8 cellular contexts compared by ENCODE assay signal in genomic region chr19:41863209-41863931, GRCh38. TPM values are rescaled to one million over a fixed set of nuclear protein-coding genes. Genes with fewer than 3 reads are reported as not detected.
DNase-seq lines count a peak whose midpoint lies in the region; FAIRE-seq and TF ChIP-seq lines count a peak whose summit lies in the region.
"Had no signal": no experiment of that assay in that cellular context is flagged by ENCODE, and none has a peak within 500 bp of the region (broad histone marks: within the 10 kb centered on the region; RNA-seq: fewer than 3 reads in every experiment).

No MANE protein-coding gene starts in this region.

- dilution Hi-C loops in endothelial cell of umbilical vein (cut with MboI; ENCODE audit: extremely low pct_ligation_motif_present, low sequenced_read_pairs) = no loop called here

- intact Hi-C loops in endothelial cell of umbilical vein (cut with micrococcal nuclease) = no loop called here
- intact Hi-C loops in esophagus squamous epithelium (cut with DNase I) = no loop called here

- no peaks in the 10 kb centered on the region for H3K27me3 Mint-ChIP-seq in CD8-positive, alpha-beta memory T cell

- H3K9me1 ChIP-seq in endothelial cell of umbilical vein (replicated peaks; ENCODE audit: control insufficient read depth, extremely low read depth, insufficient read depth, low read length) = no peaks in the 10 kb centered on the region

- TF ChIP-seq CTCF in NB4 (IDR thresholded peaks at IDR 0.05; ENCODE audit: low read depth, low read length) (no peak), endothelial cell of umbilical vein (IDR thresholded peaks at IDR 0.05; ENCODE audit: extremely low read depth in 1 of 2, insufficient read depth in 1 of 2, low read depth in 1 of 2, low read length in 2 of 2) (no peak), esophagus squamous epithelium (IDR thresholded peaks at IDR 0.05) (no peak)

- H3K27me3 ChIP-seq in CD8-positive, alpha-beta memory T cell (ENCODE audit: insufficient read depth, low read length, poor library complexity, severe bottlenecking) = no peaks in the 10 kb centered on the region
- H3K27me3 ChIP-seq in endothelial cell of umbilical vein (ENCODE audit: control insufficient read depth in 2 of 2, insufficient read depth in 2 of 2, low read length in 2 of 2) (no peaks in the 10 kb centered on the region), esophagus squamous epithelium (no peaks in the 10 kb centered on the region)

- H2AFZ ChIP-seq in endothelial cell of umbilical vein (ENCODE audit: low read depth, low read length) = no peak overlapping the region

- peak overlapping the region; percentile 29 to 89 (median 74) for H3K27ac Mint-ChIP-seq in CD8-positive, alpha-beta memory T cell

- POLR2A ChIA-PET in CD8-positive, alpha-beta memory T cell (lab: Charles Lee) = interaction anchor here (0.6 to 1.3 kb wide), 7 partner anchors 8 to 1293 kb away, joined by 3 to 7 read pairs (median 4); no protein-coding TSS in a partner anchor
- POLR2A ChIA-PET in endothelial cell of umbilical vein (lab: Charles Lee) = interaction anchor here (1.0 kb wide), 1 partner anchor 10 kb away, joined by 4 read pairs; no protein-coding TSS in a partner anchor

- H3K79me2 ChIP-seq in endothelial cell of umbilical vein (ENCODE audit: control insufficient read depth, insufficient read depth, low read length) = peaks cover 77% of the 10 kb centered on the region

- H3K9me3 ChIP-seq in CD8-positive, alpha-beta memory T cell (ENCODE audit: low read length) = no peaks in the 10 kb centered on the region
- H3K9me3 ChIP-seq in endothelial cell of umbilical vein (replicated peaks; ENCODE audit: control insufficient read depth, insufficient read depth, low read length) (no peaks in the 10 kb centered on the region), esophagus squamous epithelium (no peaks in the 10 kb centered on the region)

- no peak for FAIRE-seq in endothelial cell of umbilical vein (lab: Jason Lieb, UNC)

- peak overlapping the region in 4 of 7 donors; percentile 47 to 90 (median 86) for H3K4me3 Mint-ChIP-seq in CD8-positive, alpha-beta memory T cell

- no peaks in the 10 kb centered on the region for H3K9me3 Mint-ChIP-seq in CD8-positive, alpha-beta memory T cell

- CTCF ChIA-PET in CD8-positive, alpha-beta memory T cell (lab: Charles Lee) = interaction anchor here (0.9 to 16.3 kb wide), 5 partner anchors 11 to 172 kb away, joined by 3 to 227 read pairs (median 5); partner anchors contain the start of gene ARHGEF1
- CTCF ChIA-PET in endothelial cell of umbilical vein (lab: Charles Lee) = interaction anchor here (1.0 kb wide), 1 partner anchor 10 kb away, joined by 3 read pairs; no protein-coding TSS in a partner anchor

- WGBS in esophagus squamous epithelium, 2 donors = 75 to 85% methylated on average over 9 to 10 of the region's 11 CpGs

- H4K20me1 ChIP-seq in endothelial cell of umbilical vein (replicated peaks; ENCODE audit: control insufficient read depth, extremely low read depth, insufficient read depth, low read length) = no peaks in the 10 kb centered on the region

- no TSS peak for BruUV-seq in endothelial cell of umbilical vein (replicated peaks; lab: Mats Ljungman, UMichigan)

- no peak for TF ChIP-seq POLR2A in NB4 (IDR thresholded peaks at IDR 0.05; ENCODE audit: extremely low read depth, insufficient read length)
- TF ChIP-seq POLR2A in endothelial cell of umbilical vein (IDR thresholded peaks at IDR 0.05; ENCODE audit: low read depth, low read length) = no peak
- no peak for TF ChIP-seq POLR2A in esophagus squamous epithelium (IDR thresholded peaks at IDR 0.05)

- H3K27ac ChIP-seq in CD8-positive, alpha-beta memory T cell (ENCODE audit: low read depth, low read length) = peak overlapping the region; percentile 12
- no peak overlapping the region for H3K27ac ChIP-seq in endothelial cell of umbilical vein (ENCODE audit: insufficient read depth, low read depth, low read length)
- peak overlapping the region in 1 of 4 donors; percentile 9 for H3K27ac ChIP-seq in esophagus squamous epithelium

- H3K4me2 ChIP-seq in endothelial cell of umbilical vein (ENCODE audit: insufficient read depth, low read length) = peak overlapping the region; percentile 88

- H3K36me3 ChIP-seq in CD8-positive, alpha-beta memory T cell (ENCODE audit: insufficient read depth, low read length) = peaks cover 52% of the 10 kb centered on the region
- peaks cover 31 to 51% of the 10 kb centered on the region in 2 experiments for H3K36me3 ChIP-seq in endothelial cell of umbilical vein (ENCODE audit: control insufficient read depth in 2 of 2, extremely low read depth in 1 of 2, insufficient read depth in 2 of 2, low read length in 2 of 2)
- H3K36me3 ChIP-seq in esophagus squamous epithelium = peaks cover 18 to 76% (median 47%) of the 10 kb centered on the region in 3 donors

- DNase-seq in CD8-positive, alpha-beta memory T cell = no peak
- DNase-seq in NB4 (ENCODE audit: low read depth) (peak; percentile 59), endothelial cell of umbilical vein (ENCODE audit: low read depth, low spot score) (no peak), DMS114 treated with DMSO at 0.1 percent for 48 hours (lab: John Stamatoyannopoulos, UW; ENCODE audit: unreplicated experiment) (no peak), esophagus squamous epithelium (lab: John Stamatoyannopoulos, UW) (no peak)
- no peak for DNase-seq in central memory CD4-positive, alpha-beta T cell
- DNase-seq: NCI-H1105; stimulated activated naive CD4-positive, alpha-beta T cell had no signal

- no peak overlapping the region for H3K9ac ChIP-seq in endothelial cell of umbilical vein (replicated peaks; ENCODE audit: extremely low read depth, insufficient read depth, low read length)

- H3K4me3 ChIP-seq in CD8-positive, alpha-beta memory T cell (ENCODE audit: low read length) = no peak overlapping the region
- H3K4me3 ChIP-seq in NB4 (ENCODE audit: low read depth, low read length) (peak overlapping the region; percentile 97), endothelial cell of umbilical vein (replicated peaks in 1 of 3; ENCODE audit: insufficient read depth in 1 of 3, low read depth in 1 of 3, low read length in 3 of 3) (no peak overlapping the region), esophagus squamous epithelium (no peak overlapping the region)

- H3K4me1 ChIP-seq in CD8-positive, alpha-beta memory T cell (ENCODE audit: insufficient read depth, low read length) = peaks cover 78% of the 10 kb centered on the region
- H3K4me1 ChIP-seq in endothelial cell of umbilical vein (ENCODE audit: control insufficient read depth, extremely low read depth, insufficient read depth, low read length) (peaks cover 41% of the 10 kb centered on the region), esophagus squamous epithelium (peaks cover 17 to 84% (median 52%) of the 10 kb centered on the region in 3 donors)

- peaks cover 5 to 74% (median 24%) of the 10 kb centered on the region in 3 donors for H3K36me3 Mint-ChIP-seq in CD8-positive, alpha-beta memory T cell

- peaks cover 59 to 70% (median 64%) of the 10 kb centered on the region in 3 donors for H3K4me1 Mint-ChIP-seq in CD8-positive, alpha-beta memory T cell

RNA-seq across cellular contexts. Expression of gene RPS19, which starts 3.3 kb away (rescaled TPM):
- total RNA-seq in CD8-positive, alpha-beta memory T cell = 1,000 to 10,000 TPM; 3,036 to 3,142 TPM
- 6,195 TPM for polyA plus RNA-seq in CD8-positive, alpha-beta memory T cell
- 2,195 and 2,234 TPM in 2 replicates for total RNA-seq in endothelial cell of umbilical vein
- polyA plus RNA-seq in endothelial cell of umbilical vein = 4,353 and 5,883 TPM in 2 replicates
- 5,243 and 5,733 TPM in 2 replicates for polyA plus RNA-seq in endothelial cell of umbilical vein (2011; cell fraction: cytosol; rRNA removed)
- 1,376 and 1,515 TPM in 2 replicates for polyA plus RNA-seq in endothelial cell of umbilical vein (2011; cell fraction: nucleus; rRNA removed)
- polyA plus RNA-seq in endothelial cell of umbilical vein (2012) = 2,331 and 5,825 TPM in 2 replicates
- 550 and 596 TPM in 2 replicates for polyA minus RNA-seq in endothelial cell of umbilical vein
- 1,088 TPM for polyA minus RNA-seq in endothelial cell of umbilical vein (2011; cell fraction: cytosol; rRNA and poly(A)+ RNA removed)
- polyA minus RNA-seq in endothelial cell of umbilical vein (2011; cell fraction: nucleus; rRNA and poly(A)+ RNA removed) = 151 and 202 TPM in 2 replicates
- total RNA-seq in esophagus squamous epithelium = 1,000 to 10,000 TPM in 3 of 4 donors, 100 to 1,000 TPM in 1; 922 to 1,801 (median 1,460) TPM

RNA-seq across cellular contexts. Expression of gene CD79A, which starts 13.7 kb away (rescaled TPM):
- 1 to 10 TPM; 1.3 to 2.2 TPM for total RNA-seq in CD8-positive, alpha-beta memory T cell
- polyA plus RNA-seq in CD8-positive, alpha-beta memory T cell = 9.4 TPM
- 0.35 TPM in 1 of 2 replicates, not detected in the other for total RNA-seq in endothelial cell of umbilical vein
- 0.32 TPM in 2 replicates for polyA plus RNA-seq in endothelial cell of umbilical vein
- polyA plus RNA-seq in endothelial cell of umbilical vein (2011; cell fraction: cytosol; rRNA removed) = 0.14 and 0.18 TPM in 2 replicates
- 0.28 TPM in 1 of 2 replicates, not detected in the other for polyA plus RNA-seq in endothelial cell of umbilical vein (2011; cell fraction: nucleus; rRNA removed)
- polyA plus RNA-seq in endothelial cell of umbilical vein (2012) = 0.42 TPM in 1 of 2 replicates, not detected in the other
- 0.19 and 0.63 TPM in 2 replicates for polyA minus RNA-seq in endothelial cell of umbilical vein
- polyA minus RNA-seq in endothelial cell of umbilical vein (2011; cell fraction: cytosol; rRNA and poly(A)+ RNA removed) = not detected
- polyA minus RNA-seq in endothelial cell of umbilical vein (2011; cell fraction: nucleus; rRNA and poly(A)+ RNA removed) = not detected in 2 replicates
- 1 to 10 TPM in 2 of 4 donors, not detected in 2; 1.7 to 3.1 TPM for total RNA-seq in esophagus squamous epithelium

RNA-seq across cellular contexts. Expression of gene DMRTC2, which starts 18.5 kb away (rescaled TPM):
- total RNA-seq in CD8-positive, alpha-beta memory T cell = not detected
- polyA plus RNA-seq in CD8-positive, alpha-beta memory T cell = not detected
- total RNA-seq in endothelial cell of umbilical vein (not detected in 2 replicates), esophagus squamous epithelium (not detected)
- polyA plus RNA-seq in endothelial cell of umbilical vein = not detected in 2 replicates
- not detected in 2 replicates for polyA plus RNA-seq in endothelial cell of umbilical vein (2011; cell fraction: cytosol; rRNA removed)
- polyA plus RNA-seq in endothelial cell of umbilical vein (2011; cell fraction: nucleus; rRNA removed) = not detected in 2 replicates
- not detected in 2 replicates for polyA plus RNA-seq in endothelial cell of umbilical vein (2012)
- polyA minus RNA-seq in endothelial cell of umbilical vein = not detected in 2 replicates
- polyA minus RNA-seq in endothelial cell of umbilical vein (2011; cell fraction: cytosol; rRNA and poly(A)+ RNA removed) = not detected
- polyA minus RNA-seq in endothelial cell of umbilical vein (2011; cell fraction: nucleus; rRNA and poly(A)+ RNA removed) = not detected in 2 replicates

RNA-seq across cellular contexts. Expression of gene LYPD4, which starts 18.9 kb away (rescaled TPM):
- total RNA-seq in CD8-positive, alpha-beta memory T cell = not detected
- polyA plus RNA-seq in CD8-positive, alpha-beta memory T cell = not detected
- total RNA-seq in endothelial cell of umbilical vein (not detected in 2 replicates), esophagus squamous epithelium (not detected)
- not detected in 2 replicates for polyA plus RNA-seq in endothelial cell of umbilical vein
- polyA plus RNA-seq in endothelial cell of umbilical vein (2011; cell fraction: cytosol; rRNA removed) = not detected in 2 replicates
- not detected in 2 replicates for polyA plus RNA-seq in endothelial cell of umbilical vein (2011; cell fraction: nucleus; rRNA removed)
- polyA plus RNA-seq in endothelial cell of umbilical vein (2012) = not detected in 2 replicates
- not detected in 2 replicates for polyA minus RNA-seq in endothelial cell of umbilical vein
- not detected for polyA minus RNA-seq in endothelial cell of umbilical vein (2011; cell fraction: cytosol; rRNA and poly(A)+ RNA removed)
- polyA minus RNA-seq in endothelial cell of umbilical vein (2011; cell fraction: nucleus; rRNA and poly(A)+ RNA removed) = not detected in 2 replicates

RNA-seq across cellular contexts. Expression of gene ARHGEF1, which starts 19.6 kb away (rescaled TPM):
- total RNA-seq in CD8-positive, alpha-beta memory T cell = 100 to 1,000 TPM; 295 to 312 TPM
- 350 TPM for polyA plus RNA-seq in CD8-positive, alpha-beta memory T cell
- 119 and 123 TPM in 2 replicates for total RNA-seq in endothelial cell of umbilical vein
- 60.6 and 65.4 TPM in 2 replicates for polyA plus RNA-seq in endothelial cell of umbilical vein
- 48.1 and 53.1 TPM in 2 replicates for polyA plus RNA-seq in endothelial cell of umbilical vein (2011; cell fraction: cytosol; rRNA removed)
- 199 and 230 TPM in 2 replicates for polyA plus RNA-seq in endothelial cell of umbilical vein (2011; cell fraction: nucleus; rRNA removed)
- 52.7 and 60.1 TPM in 2 replicates for polyA plus RNA-seq in endothelial cell of umbilical vein (2012)
- polyA minus RNA-seq in endothelial cell of umbilical vein = 35.6 and 35.7 TPM in 2 replicates
- 32.3 TPM for polyA minus RNA-seq in endothelial cell of umbilical vein (2011; cell fraction: cytosol; rRNA and poly(A)+ RNA removed)
- polyA minus RNA-seq in endothelial cell of umbilical vein (2011; cell fraction: nucleus; rRNA and poly(A)+ RNA removed) = 56.9 and 71.1 TPM in 2 replicates
- 10 to 100 TPM; 31.0 to 59.5 (median 56.2) TPM for total RNA-seq in esophagus squamous epithelium
